ENCODE assay signal across 1 cellular context in the genomic region with DNA sequence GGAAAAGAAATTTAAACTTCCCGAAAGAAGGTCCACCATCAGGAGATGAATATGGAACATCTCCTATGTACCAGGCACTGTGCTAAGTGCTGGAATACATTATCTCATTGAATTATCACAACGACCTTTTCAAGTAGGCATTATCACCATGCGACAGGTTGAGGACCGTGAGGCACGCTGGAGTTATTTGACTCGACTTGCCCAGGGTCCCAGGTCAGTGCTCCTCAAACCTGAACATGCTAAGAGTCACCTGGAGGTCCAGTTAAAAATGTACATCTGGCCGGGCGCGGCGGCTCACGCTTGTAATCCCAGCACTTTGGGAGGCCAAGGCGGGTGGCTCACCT.
TF ChIP-seq lines count a peak whose summit lies in the region.

No MANE protein-coding gene starts in this region.

TF ChIP-seq in H1, 55 proteins besides CTCF, POLR2A, EP300 and RAD21:
- TF ChIP-seq CTBP2 (IDR thresholded peaks at IDR 0.05; ENCODE audit: borderline replicate concordance, insufficient read depth, insufficient read length, low read length): no peak
- TF ChIP-seq TBP (IDR thresholded peaks at IDR 0.05; ENCODE audit: low read depth, low read length): no peak
- no peak for TF ChIP-seq NRF1 (IDR thresholded peaks at IDR 0.05; ENCODE audit: low read depth, low read length)
- TF ChIP-seq, protein P1, sequence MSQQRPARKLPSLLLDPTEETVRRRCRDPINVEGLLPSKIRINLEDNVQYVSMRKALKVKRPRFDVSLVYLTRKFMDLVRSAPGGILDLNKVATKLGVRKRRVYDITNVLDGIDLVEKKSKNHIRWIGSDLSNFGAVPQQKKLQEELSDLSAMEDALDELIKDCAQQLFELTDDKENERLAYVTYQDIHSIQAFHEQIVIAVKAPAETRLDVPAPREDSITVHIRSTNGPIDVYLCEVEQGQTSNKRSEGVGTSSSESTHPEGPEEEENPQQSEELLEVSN (IDR thresholded peaks at IDR 0.05): no peak
- TF ChIP-seq SIX5 (IDR thresholded peaks at IDR 0.05; ENCODE audit: low read depth, low read length): no peak
- no peak for TF ChIP-seq EZH2 (IDR thresholded peaks at IDR 0.05; ENCODE audit: low read depth, low read length, severe bottlenecking)
- no peak for TF ChIP-seq RXRA (IDR thresholded peaks at IDR 0.05; ENCODE audit: insufficient read depth, low read depth, low read length)
- no peak for TF ChIP-seq ASH2L (IDR thresholded peaks at IDR 0.05; ENCODE audit: low read length)
- TF ChIP-seq SP4 (IDR thresholded peaks at IDR 0.05; ENCODE audit: low read length): no peak
- no peak for TF ChIP-seq KDM5A (IDR thresholded peaks at IDR 0.05; ENCODE audit: low read length)
- TF ChIP-seq HDAC2 (IDR thresholded peaks at IDR 0.05; ENCODE audit: borderline replicate concordance in 1 of 2, low read depth in 2 of 2, low read length in 2 of 2): no peak
- no peak for TF ChIP-seq RNF2 (IDR thresholded peaks at IDR 0.05; ENCODE audit: borderline replicate concordance, low read depth, low read length, missing control alignments, poor library complexity, severe bottlenecking)
TF ChIP-seq in H1: peak in this region for 0.
